Comparison of ENCODE assay signal across 8 cellular contexts in genomic region chr19:48713864-48714755, GRCh38. TPM values are rescaled to one million over a fixed set of nuclear protein-coding genes. Genes with fewer than 3 reads are reported as not detected.
DNase-seq lines count a peak whose midpoint lies in the region; ATAC-seq and TF ChIP-seq lines count a peak whose summit lies in the region.

No MANE protein-coding gene starts in this region.

- TF ChIP-seq CTCF in dorsolateral prefrontal cortex (IDR thresholded peaks at IDR 0.05 in 54 of 56, conservative IDR thresholded peaks at IDR 0.05 in 2 of 56; ENCODE audit: low read depth in 1 of 56, partially characterized antibody in 56 of 56) (peak in 39 of 56 donors; percentile 4 to 60 (median 28)), liver (IDR thresholded peaks at IDR 0.05; ENCODE audit: low read depth, low read length, missing input control) (no peak)

- H3K36me3 ChIP-seq in liver (ENCODE audit: control insufficient read depth in 4 of 4, insufficient read depth in 3 of 4, low read depth in 1 of 4, low read length in 3 of 4) = no peaks in the 10 kb centered on the region

- DNase-seq in C1 segment of cervical spinal cord (lab: John Stamatoyannopoulos, UW) = peak; percentile 88 to 100 (median 98)
- DNase-seq in NCI-H748 (lab: John Stamatoyannopoulos, UW; ENCODE audit: unreplicated experiment) = peak; percentile 100
- DNase-seq in activated CD4-positive, alpha-beta T cell treated with anti-CD3 and anti-CD28 coated beads, Interleukin-2, amount 50 U/mL, for 4 hours = peak; percentile 96
- DNase-seq in dorsolateral prefrontal cortex = peak; percentile 95 to 100 (median 98)
- DNase-seq in stimulated activated CD4-positive, alpha-beta T cell treated with anti-CD3 and anti-CD28 coated beads, Interleukin-4, amount 100 ng/mL, for 1 hour = peak; percentile 96

- peak overlapping the region; percentile 60 to 95 (median 90) for H3K27ac ChIP-seq in dorsolateral prefrontal cortex
- H3K27ac ChIP-seq in liver (ENCODE audit: low read depth in 1 of 2, low read length in 2 of 2) = peak overlapping the region; percentile 82 to 89

- no peaks in the 10 kb centered on the region for H3K9me3 ChIP-seq in liver (ENCODE audit: control insufficient read depth in 4 of 4, low read length in 3 of 4)

- H3K4me3 ChIP-seq in dorsolateral prefrontal cortex (peak overlapping the region; percentile 58 to 100 (median 87)), liver (ENCODE audit: low read depth in 1 of 3, low read length in 3 of 3) (peak overlapping the region; percentile 44 to 72 (median 61))

- peak; percentile 7 to 57 for TF ChIP-seq RAD21 in liver (IDR thresholded peaks at IDR 0.05)

- WGBS in liver = under 1% methylated on average over 67 of the region's 67 CpGs

- H3K9ac ChIP-seq in liver (ENCODE audit: low read depth in 1 of 2, low read length in 2 of 2) = peak overlapping the region; percentile 77 to 94

- H3K27me3 ChIP-seq in dorsolateral prefrontal cortex (no peaks in the 10 kb centered on the region), liver (ENCODE audit: control insufficient read depth in 4 of 4, insufficient read depth in 4 of 4, low read length in 3 of 4) (no peaks in the 10 kb centered on the region)

- intact Hi-C loops in dorsolateral prefrontal cortex (cut with DNase I) = loop anchor here (2.0 to 5.0 kb wide), 3 partner anchors 37 to 69 kb away; partner anchors contain the start of gene CA11 (in 1 of the 2)

- ATAC-seq in GM19351 (IDR thresholded peaks at IDR 0.05; ENCODE audit: unreplicated experiment) (peak; percentile 89), HG03520 (IDR thresholded peaks at IDR 0.05; ENCODE audit: unreplicated experiment) (peak; percentile 81)

- H3K4me1 ChIP-seq in liver (ENCODE audit: control insufficient read depth in 4 of 4, insufficient read depth in 4 of 4, low read length in 3 of 4) = peaks cover 0 to 29% (median 18%) of the 10 kb centered on the region in 4 donors

TF ChIP-seq in liver, 16 proteins besides CTCF, POLR2A, EP300 and RAD21:
- TF ChIP-seq ZBTB33 (IDR thresholded peaks at IDR 0.05) (peak; percentile 39), REST (IDR thresholded peaks at IDR 0.05) (no peak), MAX (IDR thresholded peaks at IDR 0.05) (peak; percentile 30), HNF4A (conservative IDR thresholded peaks at IDR 0.05) (peak; percentile 34 to 69), FOXA1 (IDR thresholded peaks at IDR 0.05) (no peak), GABPA (IDR thresholded peaks at IDR 0.05 in 1 of 2, conservative IDR thresholded peaks at IDR 0.05 in 1 of 2) (peak in 1 of 2 donors; percentile 56), YY1 (IDR thresholded peaks at IDR 0.05) (peak; percentile 83), ATF3 (IDR thresholded peaks at IDR 0.05) (no peak), TAF1 (conservative IDR thresholded peaks at IDR 0.05) (no peak), JUND (IDR thresholded peaks at IDR 0.05) (peak in 1 of 2 donors; percentile 26), RXRA (IDR thresholded peaks at IDR 0.05) (peak; percentile 98), NR2F2 (IDR thresholded peaks at IDR 0.05) (peak; percentile 89), SP1 (IDR thresholded peaks at IDR 0.05) (peak; percentile 96), HNF4G (IDR thresholded peaks at IDR 0.05) (peak; percentile 33), EGR1 (IDR thresholded peaks at IDR 0.05; ENCODE audit: low read depth in 2 of 2) (peak; percentile 38 to 65), FOXA2 (IDR thresholded peaks at IDR 0.05) (no peak)

RNA-seq across cellular contexts. Expression of gene MAMSTR, which starts 5.4 kb away (rescaled TPM):
- total RNA-seq in dorsolateral prefrontal cortex (10 to 100 TPM in 3 of 120 experiments, 1 to 10 TPM in 117; 3.4 to 11.4 (median 6.3) TPM), liver (under 1 TPM; 0.08 to 0.09 TPM)
- polyA plus RNA-seq in liver = under 1 TPM; 0.07 to 0.31 TPM

RNA-seq across cellular contexts. Expression of gene FUT2, which starts 18.3 kb away (rescaled TPM):
- 1 to 10 TPM in 27 of 120 experiments, under 1 TPM in 49, not detected in 44; 0.14 to 6.4 (median 0.68) TPM for total RNA-seq in dorsolateral prefrontal cortex
- under 1 TPM in 1 of 2 donors, not detected in 1; 0.05 TPM for total RNA-seq in liver
- polyA plus RNA-seq in liver = under 1 TPM; 0.02 to 0.38 TPM

RNA-seq across cellular contexts. Expression of gene RASIP1, which starts 26.3 kb away (rescaled TPM):
- 10 to 100 TPM in 40 of 120 experiments, 1 to 10 TPM in 80; 5.6 to 16.1 (median 8.9) TPM for total RNA-seq in dorsolateral prefrontal cortex
- 1 to 10 TPM; 4.8 to 5.4 TPM for total RNA-seq in liver
- 1 to 10 TPM; 1.8 to 4.3 TPM for polyA plus RNA-seq in liver

RNA-seq across cellular contexts. Expression of gene IZUMO1, which starts 32.6 kb away (rescaled TPM):
- 1 to 10 TPM in 75 of 120 experiments, under 1 TPM in 40, not detected in 5; 0.31 to 9.5 (median 1.3) TPM for total RNA-seq in dorsolateral prefrontal cortex
- under 1 TPM; 0.33 to 0.47 TPM for total RNA-seq in liver
- polyA plus RNA-seq in liver = not detected

RNA-seq across cellular contexts. Expression of gene FUT1, which starts 38.3 kb away (rescaled TPM):
- total RNA-seq in dorsolateral prefrontal cortex (10 to 100 TPM in 1 of 120 experiments, 1 to 10 TPM in 119; 1.8 to 11.1 (median 5.1) TPM), liver (1 to 10 TPM; 1.3 to 6.8 TPM)
- under 1 TPM; 0.48 to 0.72 TPM for polyA plus RNA-seq in liver

Comparison
In these comparisons a context has a peak if more than half of its experiments do, and no peak if none do; other contexts are left out.
1. Peak in every context shown above with its lines: DNase-seq, ATAC-seq, H3K4me3 ChIP-seq and H3K27ac ChIP-seq.
2. RNA of gene MAMSTR, which starts 5.4 kb away (total RNA-seq): 3.4 to 11.4 TPM in dorsolateral prefrontal cortex; 0.08 to 0.09 TPM in liver; every median in the first group is over 4 times any median in the second.